In the genomic region with DNA sequence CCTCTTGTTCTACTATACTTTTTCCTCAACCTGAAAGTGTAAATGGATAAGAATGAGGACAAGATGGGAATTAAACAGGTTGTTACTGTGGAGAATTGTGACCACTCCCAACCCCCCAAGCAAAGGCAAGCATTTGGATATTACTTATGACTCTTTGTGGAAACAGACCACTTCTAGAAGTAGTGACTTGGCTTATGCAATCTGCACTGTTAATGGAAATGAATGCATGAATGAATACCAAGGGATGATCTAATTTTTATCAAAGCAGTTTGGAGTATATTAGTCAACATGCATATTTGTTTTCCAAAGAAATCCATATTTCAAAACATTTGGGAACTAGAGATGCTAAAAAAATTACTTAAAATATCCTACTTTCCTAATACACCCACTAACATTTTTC, we compare ENCODE assay signal across 25 cellular contexts. TPM values are rescaled to one million over a fixed set of nuclear protein-coding genes. Genes with fewer than 3 reads are reported as not detected.
DNase-seq lines count a peak whose midpoint lies in the region; ATAC-seq and TF ChIP-seq lines count a peak whose summit lies in the region.
"Had no signal": no experiment of that assay in that cellular context is flagged by ENCODE, and none has a peak within 500 bp of the region (broad histone marks: within the 10 kb centered on the region; RNA-seq: fewer than 3 reads in every experiment).

No MANE protein-coding gene starts in this region.

- H3K36me3 ChIP-seq in adipocyte (ENCODE audit: control insufficient read depth, insufficient read depth, low read length, severe bottlenecking) = peaks cover 22% of the 10 kb centered on the region
- H3K36me3 ChIP-seq in psoas muscle (ENCODE audit: insufficient read depth in 1 of 2, low read depth in 1 of 2) = peaks cover 4 to 49% of the 10 kb centered on the region in 2 donors

- peak overlapping the region; percentile 92 for H3K27ac ChIP-seq in psoas muscle
- H3K27ac ChIP-seq: A549, WERI-Rb-1 had no signal

- ATAC-seq in psoas muscle = no peak
- ATAC-seq in GM19463 (IDR thresholded peaks at IDR 0.05; ENCODE audit: unreplicated experiment) = no peak
- ATAC-seq: A549, HepG2 had no signal

- H3K4me1 ChIP-seq in adipocyte (ENCODE audit: control insufficient read depth, insufficient read depth, low read length) = peaks cover 74% of the 10 kb centered on the region
- peaks cover 86% of the 10 kb centered on the region for H3K4me1 ChIP-seq in psoas muscle
- H3K4me1 ChIP-seq: A549 had no signal

- H3K27me3 ChIP-seq in adipocyte (replicated peaks; ENCODE audit: control insufficient read depth, insufficient read depth, low read length) (no peaks in the 10 kb centered on the region), psoas muscle (ENCODE audit: insufficient read depth in 3 of 3, low read length in 2 of 3) (no peaks in the 10 kb centered on the region)
- H3K27me3 ChIP-seq: BE2C had no signal

- H3K9ac ChIP-seq in adipocyte (ENCODE audit: low read length) = no peak overlapping the region
- H3K9ac ChIP-seq: SK-N-SH had no signal

- H3K4me3 ChIP-seq in adipocyte (ENCODE audit: low read length) = no peak overlapping the region
- H3K4me3 ChIP-seq in fibroblast of the aortic adventitia (ENCODE audit: low read depth, low read length) = no peak overlapping the region
- no peak overlapping the region for H3K4me3 ChIP-seq in psoas muscle
- H3K4me3 ChIP-seq: A549, lung had no signal

- TF ChIP-seq CTCF in fibroblast of the aortic adventitia (IDR thresholded peaks at IDR 0.05; ENCODE audit: insufficient read depth, low read length) (no peak), psoas muscle (IDR thresholded peaks at IDR 0.05) (no peak)

- DNase-seq in EH (ENCODE audit: low read depth) (peak; percentile 35), adipocyte (ENCODE audit: low read depth) (peak; percentile 75), fibroblast of the aortic adventitia (ENCODE audit: low read depth) (peak; percentile 53), psoas muscle (no peak), NCI-H446 treated with DMSO at 0.1 percent for 48 hours (lab: John Stamatoyannopoulos, UW) (no peak)
- no peak for DNase-seq in NK-92 treated with Interleukin-12 subunit alpha and Interleukin-12 subunit beta, amount 100 ng/mL, for 24 hours (lab: John Stamatoyannopoulos, UW)
- DNase-seq in activated naive CD4-positive, alpha-beta T cell (lab: John Stamatoyannopoulos, UW) = no peak
- DNase-seq: activated CD4-positive, alpha-beta T cell treated with anti-CD3 and anti-CD28 coated beads, Interleukin-2, amount 10 ng/mL, durations not matched to agents 24 days and 14 days; activated naive CD4-positive, alpha-beta T cell treated with anti-CD3 and anti-CD28 coated beads, Interleukin-2, amount 10 ng/mL, durations not matched to agents 7 days and 5 days; activated T-cell treated with anti-CD3 and anti-CD28 coated beads, Interleukin-2, amount 50 U/mL, for 48 hours; anterior cingulate cortex; BE2C; GDM1; hypothalamus; NCI-H1092; NCI-H2029; NCI-H2227 treated with DMSO at 0.1 percent for 48 hours; NCI-H774; SK-N-SH; small intestine; WERI-Rb-1 had no signal

- intact Hi-C loops in psoas muscle (cut with DNase I) = loop anchor here in 1 of 2 donors (5.0 kb wide), 1 partner anchor 54 kb away; no protein-coding TSS in a partner anchor

- H3K9me3 ChIP-seq in adipocyte (ENCODE audit: control insufficient read depth, low read length) (no peaks in the 10 kb centered on the region), psoas muscle (no peaks in the 10 kb centered on the region)
- H3K9me3 ChIP-seq: A549, BE2C, SK-N-SH had no signal

RNA-seq across cellular contexts. Expression of gene AMOTL1, which starts 35.3 kb away (rescaled TPM):
- total RNA-seq in fibroblast of the aortic adventitia (ENCODE audit: low replicate concordance) (29.4 and 64.7 TPM in 2 replicates), psoas muscle (100 to 1,000 TPM; 225 to 355 (median 292) TPM)
- polyA plus RNA-seq in psoas muscle = 100 to 1,000 TPM in 1 of 3 donors, 10 to 100 TPM in 2; 46.5 to 162 (median 91.8) TPM

Comparison
In these comparisons a context has a peak if more than half of its experiments do, and no peak if none do; other contexts are left out.
1. DNase-seq: peak in EH (single experiment), adipocyte (single experiment) and fibroblast of the aortic adventitia (single experiment); none in psoas muscle (0 of 2), NK-92 treated with Interleukin-12 subunit alpha and Interleukin-12 subunit beta, amount 100 ng/mL, for 24 hours (single experiment), NCI-H446 treated with DMSO at 0.1 percent for 48 hours (single experiment) and activated naive CD4-positive, alpha-beta T cell (0 of 4).